ENCODE assay signal across 9 cellular contexts in genomic region chr6:45709834-45710233, GRCh38.
DNase-seq lines count a peak whose midpoint lies in the region; ATAC-seq and TF ChIP-seq lines count a peak whose summit lies in the region.
"Had no signal": no experiment of that assay in that cellular context is flagged by ENCODE, and none has a peak within 500 bp of the region (broad histone marks: within the 10 kb centered on the region; RNA-seq: fewer than 3 reads in every experiment).

No MANE protein-coding gene starts in this region.

- no peak overlapping the region for H3K4me3 ChIP-seq in brain microvascular endothelial cell (ENCODE audit: low read depth, low read length)

- no peak overlapping the region for H3K27ac ChIP-seq in brain microvascular endothelial cell

- DNase-seq in activated naive CD8-positive, alpha-beta T cell treated with anti-CD3 and anti-CD28 coated beads for 36 hours = peak; percentile 43
- DNase-seq in globus pallidus (ENCODE audit: low spot score) (no peak), cortex of kidney (lab: John Stamatoyannopoulos, UW) (no peak), cerebellar nuclear complex (lab: John Stamatoyannopoulos, UW) (no peak), brain microvascular endothelial cell (no peak)
- DNase-seq: naive B cell had no signal

- no peaks in the 10 kb centered on the region for H3K9me3 Mint-ChIP-seq in activated naive CD8-positive, alpha-beta T cell treated with anti-CD3 and anti-CD28 coated beads for 36 hours
- H3K9me3 Mint-ChIP-seq: naive B cell had no signal

- peak overlapping the region; percentile 95 for H3K27ac Mint-ChIP-seq in activated naive CD8-positive, alpha-beta T cell treated with anti-CD3 and anti-CD28 coated beads for 36 hours
- H3K27ac Mint-ChIP-seq: naive B cell had no signal

- in situ Hi-C loops in brain microvascular endothelial cell (cut with HindIII; ENCODE audit: low pct_ligation_motif_present, low sequenced_read_pairs) = loop anchor here (25.0 kb wide), 1 partner anchor 273 kb away; no protein-coding TSS in a partner anchor

- H3K36me3 ChIP-seq in brain microvascular endothelial cell (replicated peaks) = no peaks in the 10 kb centered on the region

- ATAC-seq in GM18858 (IDR thresholded peaks at IDR 0.05; ENCODE audit: unreplicated experiment) = peak; percentile 66
- peak; percentile 67 for ATAC-seq in GM21528 (IDR thresholded peaks at IDR 0.05; ENCODE audit: low FRiP score, unreplicated experiment)
- ATAC-seq in HG03457 (IDR thresholded peaks at IDR 0.05; ENCODE audit: unreplicated experiment) = peak; percentile 52

- H3K27me3 ChIP-seq in brain microvascular endothelial cell (replicated peaks) = no peaks in the 10 kb centered on the region

- H3K36me3 Mint-ChIP-seq in activated naive CD8-positive, alpha-beta T cell treated with anti-CD3 and anti-CD28 coated beads for 36 hours = no peaks in the 10 kb centered on the region
- H3K36me3 Mint-ChIP-seq: naive B cell had no signal

- H3K4me3 Mint-ChIP-seq in activated naive CD8-positive, alpha-beta T cell treated with anti-CD3 and anti-CD28 coated beads for 36 hours = peak overlapping the region; percentile 16
- H3K4me3 Mint-ChIP-seq: naive B cell had no signal

- no peak for TF ChIP-seq CTCF in brain microvascular endothelial cell (IDR thresholded peaks at IDR 0.05; ENCODE audit: low read depth, low read length, missing control alignments)

- H3K27me3 Mint-ChIP-seq in activated naive CD8-positive, alpha-beta T cell treated with anti-CD3 and anti-CD28 coated beads for 36 hours = peaks cover 3% of the 10 kb centered on the region

- peaks cover 46% of the 10 kb centered on the region for H3K4me1 Mint-ChIP-seq in activated naive CD8-positive, alpha-beta T cell treated with anti-CD3 and anti-CD28 coated beads for 36 hours
